Comparison of ENCODE assay signal across 26 cellular contexts in genomic region chr10:5829267-5829666, GRCh38. TPM values are rescaled to one million over a fixed set of nuclear protein-coding genes. Genes with fewer than 3 reads are reported as not detected.
DNase-seq lines count a peak whose midpoint lies in the region; ATAC-seq, FAIRE-seq and TF ChIP-seq lines count a peak whose summit lies in the region.
"Had no signal": no experiment of that assay in that cellular context is flagged by ENCODE, and none has a peak within 500 bp of the region (broad histone marks: within the 10 kb centered on the region; RNA-seq: fewer than 3 reads in every experiment).

No MANE protein-coding gene starts in this region.

- H3K4me3 ChIP-seq in sigmoid colon, result no peak overlapping the region
- H3K4me3 ChIP-seq: PC-9 had no signal

- no peaks in the 10 kb centered on the region for H3K36me3 Mint-ChIP-seq in activated T-cell treated with anti-CD3 and anti-CD28 coated beads, Interleukin-2, amount 50 U/mL, for 24 hours (ENCODE audit: low read depth)
- no peaks in the 10 kb centered on the region for H3K36me3 Mint-ChIP-seq in chondrocyte (ENCODE audit: low read depth)

- ATAC-seq in HG03565 (IDR thresholded peaks at IDR 0.05; ENCODE audit: unreplicated experiment), result no peak

- H3K27ac Mint-ChIP-seq in activated T-cell treated with anti-CD3 and anti-CD28 coated beads, Interleukin-2, amount 50 U/mL, for 24 hours, result no peak overlapping the region
- H3K27ac Mint-ChIP-seq in chondrocyte (ENCODE audit: unreplicated experiment), result no peak overlapping the region

- intact Hi-C loops in sigmoid colon (cut with DNase I), result no loop called here

- no peak for TF ChIP-seq CTCF in chondrocyte (IDR thresholded peaks at IDR 0.05)
- TF ChIP-seq CTCF in sigmoid colon (IDR thresholded peaks at IDR 0.05), result no peak

- no peaks in the 10 kb centered on the region for H3K9me3 ChIP-seq in sigmoid colon
- H3K9me3 ChIP-seq: BE2C had no signal

- H3K27me3 Mint-ChIP-seq in activated T-cell treated with anti-CD3 and anti-CD28 coated beads, Interleukin-2, amount 50 U/mL, for 24 hours, result no peaks in the 10 kb centered on the region
- H3K27me3 Mint-ChIP-seq in chondrocyte (ENCODE audit: low read depth), result no peaks in the 10 kb centered on the region

- peak; percentile 7 for DNase-seq in activated T-cell treated with anti-CD3 and anti-CD28 coated beads, Interleukin-2, amount 50 U/mL, for 24 hours
- no peak for DNase-seq in activated T-cell treated with anti-CD3 and anti-CD28 coated beads, Interleukin-2, amount 50 U/mL, for 1 hour
- peak; percentile 87 for DNase-seq in OCI-M1 (lab: John Stamatoyannopoulos, UW)
- DNase-seq in chondrocyte (ENCODE audit: low spot score), result peak; percentile 48
- peak; percentile 28 for DNase-seq in sigmoid colon
- no peak for DNase-seq in urothelium cell line (ENCODE audit: low spot score)
- DNase-seq in substantia nigra (lab: John Stamatoyannopoulos, UW), result no peak
- DNase-seq: 8988T, ACHN, BE2C, Calu3, DMS153, DND-41, H7, KBM-7, MV-4-11, NCI-H1105, NCI-H1436 treated with DMSO at 0.1 percent for 48 hours, NCI-H1930, NCI-H446, NCI-H524 treated with DMSO at 0.1 percent for 48 hours, NCI-H774, PC-9, Right ventricle myocardium superior had no signal

- TF ChIP-seq POLR2A in sigmoid colon (IDR thresholded peaks at IDR 0.05), result no peak

- FAIRE-seq in urothelium cell line (lab: Jason Lieb, UNC), result no peak
- FAIRE-seq: GM12892 had no signal

- WGBS in sigmoid colon, 2 donors, result 91 to 95% methylated on average over 9 of the region's 9 CpGs

- no peaks in the 10 kb centered on the region for H3K27me3 ChIP-seq in sigmoid colon
- H3K27me3 ChIP-seq: BE2C had no signal

- no peaks in the 10 kb centered on the region for H3K9me3 Mint-ChIP-seq in activated T-cell treated with anti-CD3 and anti-CD28 coated beads, Interleukin-2, amount 50 U/mL, for 24 hours
- H3K9me3 Mint-ChIP-seq in chondrocyte (ENCODE audit: low read depth), result no peaks in the 10 kb centered on the region

- H3K4me1 ChIP-seq in sigmoid colon, result no peaks in the 10 kb centered on the region
- H3K4me1 ChIP-seq: BE2C had no signal

- peaks cover 2% of the 10 kb centered on the region for H3K4me1 Mint-ChIP-seq in activated T-cell treated with anti-CD3 and anti-CD28 coated beads, Interleukin-2, amount 50 U/mL, for 24 hours (ENCODE audit: low read depth)
- H3K4me1 Mint-ChIP-seq in chondrocyte (ENCODE audit: low read depth), result no peaks in the 10 kb centered on the region

- no peak overlapping the region for H3K4me3 Mint-ChIP-seq in activated T-cell treated with anti-CD3 and anti-CD28 coated beads, Interleukin-2, amount 50 U/mL, for 24 hours
- no peak overlapping the region for H3K4me3 Mint-ChIP-seq in chondrocyte (ENCODE audit: unreplicated experiment)

- H3K36me3 ChIP-seq in sigmoid colon, result no peaks in the 10 kb centered on the region
- H3K36me3 ChIP-seq: BE2C had no signal

- no peak for TF ChIP-seq EP300 in sigmoid colon (IDR thresholded peaks at IDR 0.05)

- H3K27ac ChIP-seq in sigmoid colon, result no peak overlapping the region
- no peak overlapping the region for H3K27ac ChIP-seq in substantia nigra (ENCODE audit: low read depth, low read length, poor library complexity, severe bottlenecking)
- H3K27ac ChIP-seq: PC-9 had no signal

RNA-seq across cellular contexts. Expression of gene GDI2, which starts 16.0 kb away (rescaled TPM):
- total RNA-seq in chondrocyte (254 to 259 TPM (median 256 TPM) in 3 replicates), sigmoid colon (100 to 1,000 TPM; 178 to 208 (median 205) TPM)
- polyA plus RNA-seq in sigmoid colon, result 100 to 1,000 TPM; 179 to 238 (median 201) TPM

Comparison
In these comparisons a context has a peak if more than half of its experiments do, and no peak if none do; other contexts are left out.
1. DNase-seq: peak in activated T-cell treated with anti-CD3 and anti-CD28 coated beads, Interleukin-2, amount 50 U/mL, for 24 hours (single experiment), OCI-M1 (single experiment), chondrocyte (single experiment) and sigmoid colon (single experiment); none in activated T-cell treated with anti-CD3 and anti-CD28 coated beads, Interleukin-2, amount 50 U/mL, for 1 hour (single experiment), urothelium cell line (single experiment) and substantia nigra (0 of 49).